Comparison of ENCODE assay signal across 1 cellular context in the genomic region with DNA sequence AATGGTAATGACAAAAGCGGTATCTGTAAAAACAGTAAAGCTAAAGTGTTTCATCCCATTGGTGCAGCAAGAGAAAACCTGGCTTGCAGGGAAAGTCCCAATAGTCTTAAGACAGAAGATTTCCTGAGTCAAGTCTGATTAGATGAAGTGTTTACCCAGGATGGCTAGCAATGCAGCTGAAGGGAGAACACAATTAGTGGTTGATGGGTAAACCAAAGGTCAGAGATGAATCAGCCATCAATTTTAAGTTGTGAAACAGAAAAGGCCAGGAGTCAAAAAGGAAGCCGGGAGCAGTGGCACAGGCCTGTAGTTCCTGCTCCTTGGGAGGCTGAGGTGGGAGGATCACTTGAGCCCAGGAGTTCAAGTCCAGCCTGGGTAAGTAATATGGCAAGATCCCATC.
TF ChIP-seq lines count a peak whose summit lies in the region.

No MANE protein-coding gene starts in this region.

TF ChIP-seq in GM12878, 131 proteins besides CTCF, POLR2A, EP300 and RAD21 (continued from another document):
- TF ChIP-seq BCLAF1 (IDR thresholded peaks at IDR 0.05) (no peak), BMI1 (IDR thresholded peaks at IDR 0.05; ENCODE audit: borderline replicate concordance) (no peak), NR2F1 (conservative IDR thresholded peaks at IDR 0.05) (peak; percentile 65; the same call in 1 of the 2 replicates), SUZ12 (IDR thresholded peaks at IDR 0.05; ENCODE audit: unreplicated experiment) (no peak), YY1 (IDR thresholded peaks at IDR 0.05; ENCODE audit: low read depth, low read length) (no peak), MEF2B (IDR thresholded peaks at IDR 0.05; ENCODE audit: partially characterized antibody, poor library complexity, severe bottlenecking) (no peak), MTA2 (IDR thresholded peaks at IDR 0.05; ENCODE audit: low read depth) (peak; percentile 82), LARP7 (IDR thresholded peaks at IDR 0.05) (no peak), POLR2AphosphoS2 (IDR thresholded peaks at IDR 0.05; ENCODE audit: low read depth, low read length) (no peak), IKZF1 (conservative IDR thresholded peaks at IDR 0.05) (peak; percentile 60), DPF2 (IDR thresholded peaks at IDR 0.05) (peak; percentile 49; the same call in 1 of the 2 replicates), MAX (IDR thresholded peaks at IDR 0.05; ENCODE audit: low read depth, low read length) (no peak), RELB (IDR thresholded peaks at IDR 0.05; ENCODE audit: low read depth) (0 out of 2 replicates have a peak, but pooled peaks have one; percentile 47), IRF3 (IDR thresholded peaks at IDR 0.05) (no peak), HDAC6 (IDR thresholded peaks at IDR 0.05; ENCODE audit: unreplicated experiment) (no peak), SKIL (IDR thresholded peaks at IDR 0.05; ENCODE audit: low read depth, poor library complexity, severe bottlenecking) (no peak), CREM (IDR thresholded peaks at IDR 0.05; ENCODE audit: low read depth) (no peak), ATF7 (IDR thresholded peaks at IDR 0.05; ENCODE audit: low read depth) (no peak), CBX5 (IDR thresholded peaks at IDR 0.05; ENCODE audit: low read depth) (no peak), HCFC1 (IDR thresholded peaks at IDR 0.05; ENCODE audit: low read length) (no peak), CBFB (IDR thresholded peaks at IDR 0.05; ENCODE audit: low read depth) (no peak), RUNX3 (IDR thresholded peaks at IDR 0.05; ENCODE audit: low read length) (peak; percentile 60), ZNF622 (IDR thresholded peaks at IDR 0.05) (no peak), ZNF217 (IDR thresholded peaks at IDR 0.05) (no peak), TBL1XR1 (IDR thresholded peaks at IDR 0.05; ENCODE audit: low read depth, low read length) (no peak), ZNF207 (IDR thresholded peaks at IDR 0.05; ENCODE audit: borderline replicate concordance) (no peak), PAX5 (IDR thresholded peaks at IDR 0.05; ENCODE audit: borderline replicate concordance, low read depth, low read length) (no peak), SMARCA5 (IDR thresholded peaks at IDR 0.05) (0 out of 2 replicates have a peak, but pooled peaks have one; percentile 14), FOS (IDR thresholded peaks at IDR 0.05; ENCODE audit: borderline replicate concordance, extremely low read depth, insufficient read length) (no peak)
- TF ChIP-seq, protein P1, sequence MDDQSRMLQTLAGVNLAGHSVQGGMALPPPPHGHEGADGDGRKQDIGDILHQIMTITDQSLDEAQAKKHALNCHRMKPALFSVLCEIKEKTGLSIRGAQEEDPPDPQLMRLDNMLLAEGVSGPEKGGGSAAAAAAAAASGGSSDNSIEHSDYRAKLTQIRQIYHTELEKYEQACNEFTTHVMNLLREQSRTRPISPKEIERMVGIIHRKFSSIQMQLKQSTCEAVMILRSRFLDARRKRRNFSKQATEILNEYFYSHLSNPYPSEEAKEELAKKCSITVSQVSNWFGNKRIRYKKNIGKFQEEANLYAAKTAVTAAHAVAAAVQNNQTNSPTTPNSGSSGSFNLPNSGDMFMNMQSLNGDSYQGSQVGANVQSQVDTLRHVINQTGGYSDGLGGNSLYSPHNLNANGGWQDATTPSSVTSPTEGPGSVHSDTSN (IDR thresholded peaks at IDR 0.05; ENCODE audit: insufficient replicate concordance, low read depth, low read length), result no peak
- TF ChIP-seq, protein P2, sequence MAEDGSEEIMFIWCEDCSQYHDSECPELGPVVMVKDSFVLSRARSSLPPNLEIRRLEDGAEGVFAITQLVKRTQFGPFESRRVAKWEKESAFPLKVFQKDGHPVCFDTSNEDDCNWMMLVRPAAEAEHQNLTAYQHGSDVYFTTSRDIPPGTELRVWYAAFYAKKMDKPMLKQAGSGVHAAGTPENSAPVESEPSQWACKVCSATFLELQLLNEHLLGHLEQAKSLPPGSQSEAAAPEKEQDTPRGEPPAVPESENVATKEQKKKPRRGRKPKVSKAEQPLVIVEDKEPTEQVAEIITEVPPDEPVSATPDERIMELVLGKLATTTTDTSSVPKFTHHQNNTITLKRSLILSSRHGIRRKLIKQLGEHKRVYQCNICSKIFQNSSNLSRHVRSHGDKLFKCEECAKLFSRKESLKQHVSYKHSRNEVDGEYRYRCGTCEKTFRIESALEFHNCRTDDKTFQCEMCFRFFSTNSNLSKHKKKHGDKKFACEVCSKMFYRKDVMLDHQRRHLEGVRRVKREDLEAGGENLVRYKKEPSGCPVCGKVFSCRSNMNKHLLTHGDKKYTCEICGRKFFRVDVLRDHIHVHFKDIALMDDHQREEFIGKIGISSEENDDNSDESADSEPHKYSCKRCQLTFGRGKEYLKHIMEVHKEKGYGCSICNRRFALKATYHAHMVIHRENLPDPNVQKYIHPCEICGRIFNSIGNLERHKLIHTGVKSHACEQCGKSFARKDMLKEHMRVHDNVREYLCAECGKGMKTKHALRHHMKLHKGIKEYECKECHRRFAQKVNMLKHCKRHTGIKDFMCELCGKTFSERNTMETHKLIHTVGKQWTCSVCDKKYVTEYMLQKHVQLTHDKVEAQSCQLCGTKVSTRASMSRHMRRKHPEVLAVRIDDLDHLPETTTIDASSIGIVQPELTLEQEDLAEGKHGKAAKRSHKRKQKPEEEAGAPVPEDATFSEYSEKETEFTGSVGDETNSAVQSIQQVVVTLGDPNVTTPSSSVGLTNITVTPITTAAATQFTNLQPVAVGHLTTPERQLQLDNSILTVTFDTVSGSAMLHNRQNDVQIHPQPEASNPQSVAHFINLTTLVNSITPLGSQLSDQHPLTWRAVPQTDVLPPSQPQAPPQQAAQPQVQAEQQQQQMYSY (CRISPR knock-in tag; IDR thresholded peaks at IDR 0.05), result no peak
- TF ChIP-seq, protein P3, sequence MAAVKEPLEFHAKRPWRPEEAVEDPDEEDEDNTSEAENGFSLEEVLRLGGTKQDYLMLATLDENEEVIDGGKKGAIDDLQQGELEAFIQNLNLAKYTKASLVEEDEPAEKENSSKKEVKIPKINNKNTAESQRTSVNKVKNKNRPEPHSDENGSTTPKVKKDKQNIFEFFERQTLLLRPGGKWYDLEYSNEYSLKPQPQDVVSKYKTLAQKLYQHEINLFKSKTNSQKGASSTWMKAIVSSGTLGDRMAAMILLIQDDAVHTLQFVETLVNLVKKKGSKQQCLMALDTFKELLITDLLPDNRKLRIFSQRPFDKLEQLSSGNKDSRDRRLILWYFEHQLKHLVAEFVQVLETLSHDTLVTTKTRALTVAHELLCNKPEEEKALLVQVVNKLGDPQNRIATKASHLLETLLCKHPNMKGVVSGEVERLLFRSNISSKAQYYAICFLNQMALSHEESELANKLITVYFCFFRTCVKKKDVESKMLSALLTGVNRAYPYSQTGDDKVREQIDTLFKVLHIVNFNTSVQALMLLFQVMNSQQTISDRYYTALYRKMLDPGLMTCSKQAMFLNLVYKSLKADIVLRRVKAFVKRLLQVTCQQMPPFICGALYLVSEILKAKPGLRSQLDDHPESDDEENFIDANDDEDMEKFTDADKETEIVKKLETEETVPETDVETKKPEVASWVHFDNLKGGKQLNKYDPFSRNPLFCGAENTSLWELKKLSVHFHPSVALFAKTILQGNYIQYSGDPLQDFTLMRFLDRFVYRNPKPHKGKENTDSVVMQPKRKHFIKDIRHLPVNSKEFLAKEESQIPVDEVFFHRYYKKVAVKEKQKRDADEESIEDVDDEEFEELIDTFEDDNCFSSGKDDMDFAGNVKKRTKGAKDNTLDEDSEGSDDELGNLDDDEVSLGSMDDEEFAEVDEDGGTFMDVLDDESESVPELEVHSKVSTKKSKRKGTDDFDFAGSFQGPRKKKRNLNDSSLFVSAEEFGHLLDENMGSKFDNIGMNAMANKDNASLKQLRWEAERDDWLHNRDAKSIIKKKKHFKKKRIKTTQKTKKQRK (IDR thresholded peaks at IDR 0.05; ENCODE audit: low read depth, low read length), result no peak
- TF ChIP-seq, protein P4, sequence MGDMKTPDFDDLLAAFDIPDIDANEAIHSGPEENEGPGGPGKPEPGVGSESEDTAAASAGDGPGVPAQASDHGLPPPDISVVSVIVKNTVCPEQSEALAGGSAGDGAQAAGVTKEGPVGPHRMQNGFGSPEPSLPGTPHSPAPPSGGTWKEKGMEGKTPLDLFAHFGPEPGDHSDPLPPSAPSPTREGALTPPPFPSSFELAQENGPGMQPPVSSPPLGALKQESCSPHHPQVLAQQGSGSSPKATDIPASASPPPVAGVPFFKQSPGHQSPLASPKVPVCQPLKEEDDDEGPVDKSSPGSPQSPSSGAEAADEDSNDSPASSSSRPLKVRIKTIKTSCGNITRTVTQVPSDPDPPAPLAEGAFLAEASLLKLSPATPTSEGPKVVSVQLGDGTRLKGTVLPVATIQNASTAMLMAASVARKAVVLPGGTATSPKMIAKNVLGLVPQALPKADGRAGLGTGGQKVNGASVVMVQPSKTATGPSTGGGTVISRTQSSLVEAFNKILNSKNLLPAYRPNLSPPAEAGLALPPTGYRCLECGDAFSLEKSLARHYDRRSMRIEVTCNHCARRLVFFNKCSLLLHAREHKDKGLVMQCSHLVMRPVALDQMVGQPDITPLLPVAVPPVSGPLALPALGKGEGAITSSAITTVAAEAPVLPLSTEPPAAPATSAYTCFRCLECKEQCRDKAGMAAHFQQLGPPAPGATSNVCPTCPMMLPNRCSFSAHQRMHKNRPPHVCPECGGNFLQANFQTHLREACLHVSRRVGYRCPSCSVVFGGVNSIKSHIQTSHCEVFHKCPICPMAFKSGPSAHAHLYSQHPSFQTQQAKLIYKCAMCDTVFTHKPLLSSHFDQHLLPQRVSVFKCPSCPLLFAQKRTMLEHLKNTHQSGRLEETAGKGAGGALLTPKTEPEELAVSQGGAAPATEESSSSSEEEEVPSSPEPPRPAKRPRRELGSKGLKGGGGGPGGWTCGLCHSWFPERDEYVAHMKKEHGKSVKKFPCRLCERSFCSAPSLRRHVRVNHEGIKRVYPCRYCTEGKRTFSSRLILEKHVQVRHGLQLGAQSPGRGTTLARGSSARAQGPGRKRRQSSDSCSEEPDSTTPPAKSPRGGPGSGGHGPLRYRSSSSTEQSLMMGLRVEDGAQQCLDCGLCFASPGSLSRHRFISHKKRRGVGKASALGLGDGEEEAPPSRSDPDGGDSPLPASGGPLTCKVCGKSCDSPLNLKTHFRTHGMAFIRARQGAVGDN (IDR thresholded peaks at IDR 0.05), result no peak
- TF ChIP-seq, protein P5, sequence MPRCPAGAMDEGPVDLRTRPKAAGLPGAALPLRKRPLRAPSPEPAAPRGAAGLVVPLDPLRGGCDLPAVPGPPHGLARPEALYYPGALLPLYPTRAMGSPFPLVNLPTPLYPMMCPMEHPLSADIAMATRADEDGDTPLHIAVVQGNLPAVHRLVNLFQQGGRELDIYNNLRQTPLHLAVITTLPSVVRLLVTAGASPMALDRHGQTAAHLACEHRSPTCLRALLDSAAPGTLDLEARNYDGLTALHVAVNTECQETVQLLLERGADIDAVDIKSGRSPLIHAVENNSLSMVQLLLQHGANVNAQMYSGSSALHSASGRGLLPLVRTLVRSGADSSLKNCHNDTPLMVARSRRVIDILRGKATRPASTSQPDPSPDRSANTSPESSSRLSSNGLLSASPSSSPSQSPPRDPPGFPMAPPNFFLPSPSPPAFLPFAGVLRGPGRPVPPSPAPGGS (IDR thresholded peaks at IDR 0.05; ENCODE audit: borderline replicate concordance, insufficient read depth, low read depth, low read length, poor library complexity, severe bottlenecking), result no peak
